Comparison of ENCODE assay signal across 11 cellular contexts in genomic region chr11:107785401-107785800, GRCh38.
DNase-seq lines count a peak whose midpoint lies in the region; ATAC-seq and TF ChIP-seq lines count a peak whose summit lies in the region.
"Had no signal": no experiment of that assay in that cellular context is flagged by ENCODE, and none has a peak within 500 bp of the region (broad histone marks: within the 10 kb centered on the region; RNA-seq: fewer than 3 reads in every experiment).

No MANE protein-coding gene starts in this region.

- no peaks in the 10 kb centered on the region for H3K9me3 ChIP-seq in osteoblast (ENCODE audit: low read depth, low read length)

- no peaks in the 10 kb centered on the region for H3K79me2 ChIP-seq in osteoblast (ENCODE audit: insufficient read depth, low read length)

- no peak overlapping the region for H3K27ac Mint-ChIP-seq in activated naive CD4-positive, alpha-beta T cell treated with anti-CD3 and anti-CD28 coated beads, Interleukin-2, amount 50 U/mL, for 72 hours

- H3K4me3 ChIP-seq in osteoblast (ENCODE audit: insufficient read depth, low read length): no peak overlapping the region

- H2AFZ ChIP-seq in osteoblast (ENCODE audit: low read length): peak overlapping the region; percentile 53

- DNase-seq in Daoy (ENCODE audit: low read depth) (peak; percentile 19), HCEC 1CT (peak; percentile 10), osteoblast (ENCODE audit: insufficient read length, low spot score, missing footprints) (peak; percentile 11), foreskin keratinocyte (no peak), Ammon's horn (ENCODE audit: low spot score) (no peak), DMS114 treated with DMSO at 0.1 percent for 48 hours (lab: John Stamatoyannopoulos, UW; ENCODE audit: unreplicated experiment) (no peak), HuH-7.5 (ENCODE audit: low spot score) (no peak)
- peak in 1 of 2 donors; percentile 8 for DNase-seq in activated naive CD4-positive, alpha-beta T cell treated with anti-CD3 and anti-CD28 coated beads, Interleukin-2, amount 50 U/mL, for 72 hours (ENCODE audit: low spot score in 2 of 2)
- DNase-seq: NCI-H1436 had no signal

- no peaks in the 10 kb centered on the region for H3K9me3 Mint-ChIP-seq in activated naive CD4-positive, alpha-beta T cell treated with anti-CD3 and anti-CD28 coated beads, Interleukin-2, amount 50 U/mL, for 72 hours

- H3K4me1 ChIP-seq in osteoblast (ENCODE audit: insufficient read depth, low read length) (peaks cover 18% of the 10 kb centered on the region), foreskin keratinocyte (no peaks in the 10 kb centered on the region)

- H3K27ac ChIP-seq in osteoblast (ENCODE audit: low read depth, low read length) (peak overlapping the region; percentile 25), foreskin keratinocyte (no peak overlapping the region)
- H3K27ac ChIP-seq: epithelial cell of prostate had no signal

- no peaks in the 10 kb centered on the region for H3K36me3 ChIP-seq in osteoblast (ENCODE audit: insufficient read depth, low read length)

- no peaks in the 10 kb centered on the region for H4K20me1 ChIP-seq in osteoblast (ENCODE audit: insufficient read depth, low read length)

- H3K27me3 ChIP-seq in osteoblast (ENCODE audit: insufficient read depth, low read length) (no peaks in the 10 kb centered on the region), foreskin keratinocyte (no peaks in the 10 kb centered on the region)

- no peaks in the 10 kb centered on the region for H3K36me3 Mint-ChIP-seq in activated naive CD4-positive, alpha-beta T cell treated with anti-CD3 and anti-CD28 coated beads, Interleukin-2, amount 50 U/mL, for 72 hours

- peak; percentile 75 to 87 for ATAC-seq in activated naive CD4-positive, alpha-beta T cell treated with anti-CD3 and anti-CD28 coated beads, Interleukin-2, amount 50 U/mL, for 72 hours
- ATAC-seq in foreskin keratinocyte: no peak
- ATAC-seq: sciatic nerve had no signal

- no peak for TF ChIP-seq CTCF in osteoblast (IDR thresholded peaks at IDR 0.05; ENCODE audit: extremely low read depth, low read depth, low read length)
- TF ChIP-seq CTCF in foreskin keratinocyte (conservative IDR thresholded peaks at IDR 0.05): no peak

- peak overlapping the region; percentile 47 for H3K4me2 ChIP-seq in osteoblast (ENCODE audit: insufficient read depth, low read length)

Comparison
In these comparisons a context has a peak if more than half of its experiments do, and no peak if none do; other contexts are left out.
1. DNase-seq: peak in Daoy (single experiment), HCEC 1CT (single experiment) and osteoblast (single experiment); none in foreskin keratinocyte (0 of 2), Ammon's horn (single experiment), DMS114 treated with DMSO at 0.1 percent for 48 hours (single experiment) and HuH-7.5 (single experiment).